Comparison of ENCODE assay signal across 1 cellular context in genomic region chr11:125072210-125072960, GRCh38.
TF ChIP-seq lines count a peak whose summit lies in the region.

No MANE protein-coding gene starts in this region.

TF ChIP-seq in GM12878, 131 proteins besides CTCF, POLR2A, EP300 and RAD21 (continued from another document and continues in another):
- TF ChIP-seq ZBTB40 (IDR thresholded peaks at IDR 0.05; ENCODE audit: borderline replicate concordance) (peak; percentile 76; the same call in 1 of the 2 replicates), SMC3 (IDR thresholded peaks at IDR 0.05; ENCODE audit: borderline replicate concordance, low read length) (0 out of 2 replicates have a peak, but pooled peaks have one; percentile 17), BRCA1 (IDR thresholded peaks at IDR 0.05; ENCODE audit: low read depth, low read length) (no peak), ZNF384 (IDR thresholded peaks at IDR 0.05; ENCODE audit: borderline replicate concordance, low read depth, low read length) (no peak), USF2 (IDR thresholded peaks at IDR 0.05; ENCODE audit: borderline replicate concordance, low read depth, low read length) (no peak; the same call in 1 of the 2 replicates), MEF2B (IDR thresholded peaks at IDR 0.05; ENCODE audit: partially characterized antibody, poor library complexity, severe bottlenecking) (peak; percentile 96), EZH2 (IDR thresholded peaks at IDR 0.05; ENCODE audit: borderline replicate concordance, control insufficient read depth, low read depth, low read length) (no peak), CUX1 (IDR thresholded peaks at IDR 0.05; ENCODE audit: insufficient replicate concordance, low read depth, low read length) (no peak), ATF3 (IDR thresholded peaks at IDR 0.05; ENCODE audit: borderline replicate concordance, extremely low read depth, low read depth, low read length) (no peak), RFX5 (IDR thresholded peaks at IDR 0.05; ENCODE audit: low read depth, low read length) (0 out of 2 replicates have a peak, but pooled peaks have one; percentile 12), POLR2AphosphoS5 (IDR thresholded peaks at IDR 0.05; ENCODE audit: low read length) (no peak), SMAD1 (IDR thresholded peaks at IDR 0.05; ENCODE audit: low read depth, partially characterized antibody) (no peak), ZNF217 (IDR thresholded peaks at IDR 0.05) (peak; percentile 67), FOXK2 (IDR thresholded peaks at IDR 0.05) (no peak), LARP7 (IDR thresholded peaks at IDR 0.05) (0 out of 2 replicates have a peak, but pooled peaks have one; percentile 38), BCL11A (IDR thresholded peaks at IDR 0.05; ENCODE audit: low read depth, low read length) (peak; percentile 94), YY1 (IDR thresholded peaks at IDR 0.05; ENCODE audit: low read depth, low read length) (peak; percentile 86), NR2F1 (conservative IDR thresholded peaks at IDR 0.05) (peak; percentile 94), IRF5 (IDR thresholded peaks at IDR 0.05; ENCODE audit: borderline replicate concordance) (no peak), REST (IDR thresholded peaks at IDR 0.05; ENCODE audit: low read depth, low read length) (no peak), EED (IDR thresholded peaks at IDR 0.05; ENCODE audit: low read depth) (peak; percentile 93), MXI1 (IDR thresholded peaks at IDR 0.05; ENCODE audit: low read depth, low read length) (no peak), BHLHE40 (IDR thresholded peaks at IDR 0.05; ENCODE audit: borderline replicate concordance in 1 of 2, low read depth in 2 of 2, low read length in 1 of 2) (peak; percentile 78 to 84; a peak in 3 of 4 replicates), ZNF274 (IDR thresholded peaks at IDR 0.05; ENCODE audit: insufficient read depth, insufficient read length) (no peak), CEBPZ (IDR thresholded peaks at IDR 0.05; ENCODE audit: low read depth, low read length) (no peak), PML (IDR thresholded peaks at IDR 0.05; ENCODE audit: low read length) (no peak), TBL1XR1 (IDR thresholded peaks at IDR 0.05; ENCODE audit: low read depth, low read length) (peak; percentile 68; the same call in 1 of the 2 replicates), RELA (IDR thresholded peaks at IDR 0.05; ENCODE audit: borderline replicate concordance, partially characterized antibody) (no peak), CBFB (IDR thresholded peaks at IDR 0.05; ENCODE audit: low read depth) (peak; percentile 69), IRF3 (IDR thresholded peaks at IDR 0.05) (no peak), SREBF1 (IDR thresholded peaks at IDR 0.05; ENCODE audit: low read length) (no peak), WRNIP1 (IDR thresholded peaks at IDR 0.05; ENCODE audit: borderline replicate concordance, low read depth, low read length) (0 out of 2 replicates have a peak, but pooled peaks have one; percentile 66), ETV6 (conservative IDR thresholded peaks at IDR 0.05 in 1 of 2, IDR thresholded peaks at IDR 0.05 in 1 of 2; ENCODE audit: borderline replicate concordance in 1 of 2, low read depth in 1 of 2) (peak in 1 of 2 experiments; percentile 76; a peak in 2 of 4 replicates), TCF12 (IDR thresholded peaks at IDR 0.05; ENCODE audit: low read depth, low read length) (peak; percentile 78), HDGF (IDR thresholded peaks at IDR 0.05) (peak; percentile 43; the same call in 1 of the 2 replicates)
